24 cellular contexts compared by ENCODE assay signal in the genomic region with DNA sequence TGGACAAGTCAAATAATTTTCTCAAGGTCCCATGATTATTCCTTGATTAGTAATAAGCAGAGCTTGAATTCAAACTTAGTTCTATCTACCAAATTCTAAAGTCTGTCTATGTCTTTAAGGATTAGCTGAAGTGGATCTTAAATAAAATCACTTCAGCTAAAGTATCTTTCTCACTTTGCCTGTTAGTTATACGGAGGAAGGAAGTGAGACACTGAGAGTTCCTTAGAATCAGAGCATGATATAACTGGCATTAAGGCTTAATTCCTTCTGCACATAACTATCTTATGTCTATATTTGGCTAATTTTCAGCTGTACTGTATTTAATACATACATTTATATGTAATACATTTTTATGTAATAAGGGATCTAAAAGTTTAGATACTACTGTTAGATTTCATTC.
DNase-seq lines count a peak whose midpoint lies in the region; ATAC-seq, FAIRE-seq and TF ChIP-seq lines count a peak whose summit lies in the region.
"Had no signal": no experiment of that assay in that cellular context is flagged by ENCODE, and none has a peak within 500 bp of the region (broad histone marks: within the 10 kb centered on the region; RNA-seq: fewer than 3 reads in every experiment).

No MANE protein-coding gene starts in this region.

- FAIRE-seq in GM12891 (lab: Jason Lieb, UNC) = no peak
- FAIRE-seq: A204.1, GM12892, GM18507 had no signal

- no peaks in the 10 kb centered on the region for H3K36me3 ChIP-seq in psoas muscle (ENCODE audit: insufficient read depth in 1 of 2, low read depth in 1 of 2)
- H3K36me3 ChIP-seq: BE2C, BLaER1 had no signal

- ATAC-seq in HG02571 (IDR thresholded peaks at IDR 0.05; ENCODE audit: unreplicated experiment) (no peak), psoas muscle (no peak)

- CTCF ChIA-PET in GM10248 (lab: Yijun Ruan, JAX) = interaction anchor here (0.7 to 1.4 kb wide), 2 partner anchors 20 to 101 kb away, joined by 3 to 4 read pairs; no protein-coding TSS in a partner anchor

- H3K9me3 ChIP-seq in psoas muscle = no peaks in the 10 kb centered on the region
- H3K9me3 ChIP-seq: BE2C, BLaER1 had no signal

- POLR2A ChIA-PET in GM10248 (lab: Yijun Ruan, JAX) = no interaction called here

- no peak for TF ChIP-seq POLR2A in GM12891 (IDR thresholded peaks at IDR 0.05; ENCODE audit: low read depth, low read length)

- H3K4me3 ChIP-seq in psoas muscle = no peak overlapping the region
- H3K4me3 ChIP-seq: BLaER1 had no signal

- H3K27me3 ChIP-seq in psoas muscle (ENCODE audit: insufficient read depth in 3 of 3, low read length in 2 of 3) = no peaks in the 10 kb centered on the region
- H3K27me3 ChIP-seq: BE2C, BLaER1 had no signal

- DNase-seq in GM12891 (ENCODE audit: insufficient read length, low spot score) (no peak), dermis blood vessel endothelial cell (peak; percentile 50), glomerular endothelial cell (ENCODE audit: extremely low read depth, low read depth, low spot score) (peak; percentile 41), GM10248 (ENCODE audit: extremely low spot score) (no peak), psoas muscle (no peak)
- DNase-seq: 8988T; ACHN; BE2C; C1 segment of cervical spinal cord; CD4-positive, alpha-beta memory T cell; CD4-positive, CD25-positive, alpha-beta regulatory T cell; CD8-positive, alpha-beta memory T cell; COR-L47; DMS 273 treated with DMSO at 0.1 percent for 48 hours; DMS153; DMS79; DND-41; EL; GDM1 had no signal

- 49 to 53% (median 52%) methylated on average over 1 of the region's 1 CpG for WGBS in psoas muscle, 3 donors

- intact Hi-C loops in psoas muscle (cut with DNase I) = no loop called here

- no peaks in the 10 kb centered on the region for H3K4me1 ChIP-seq in psoas muscle
- H3K4me1 ChIP-seq: BLaER1 had no signal

- TF ChIP-seq CTCF in GM10248 (IDR thresholded peaks at IDR 0.05; ENCODE audit: control extremely low read depth, extremely low read depth, low read depth, missing control alignments) = no peak
- TF ChIP-seq CTCF in psoas muscle (IDR thresholded peaks at IDR 0.05) = no peak

- H3K27ac ChIP-seq in psoas muscle = no peak overlapping the region
- H3K27ac ChIP-seq: BLaER1 had no signal

TF ChIP-seq in GM12891, 5 proteins besides CTCF, POLR2A, EP300 and RAD21:
- 0 out of 2 replicates have a peak, but pooled peaks have one; percentile 6 for TF ChIP-seq SPI1 (IDR thresholded peaks at IDR 0.05; ENCODE audit: low read depth, low read length)
- no peak for TF ChIP-seq POU2F2 (IDR thresholded peaks at IDR 0.05; ENCODE audit: low read depth, low read length)
TF ChIP-seq in GM12891: peak in this region for 1.

Comparison
In these comparisons a context has a peak if more than half of its experiments do, and no peak if none do; other contexts are left out.
1. DNase-seq: peak in dermis blood vessel endothelial cell (single experiment) and glomerular endothelial cell (single experiment); none in GM12891 (single experiment), GM10248 (single experiment) and psoas muscle (0 of 2).